1 cellular context compared by ENCODE assay signal in genomic region chr10:2214805-2215204, GRCh38.
TF ChIP-seq lines count a peak whose summit lies in the region.

No MANE protein-coding gene starts in this region.

TF ChIP-seq in H1, 55 proteins besides CTCF, POLR2A, EP300 and RAD21 (continued from another document):
- TF ChIP-seq, protein P1, sequence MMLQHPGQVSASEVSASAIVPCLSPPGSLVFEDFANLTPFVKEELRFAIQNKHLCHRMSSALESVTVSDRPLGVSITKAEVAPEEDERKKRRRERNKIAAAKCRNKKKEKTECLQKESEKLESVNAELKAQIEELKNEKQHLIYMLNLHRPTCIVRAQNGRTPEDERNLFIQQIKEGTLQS (IDR thresholded peaks at IDR 0.05; ENCODE audit: insufficient read depth, low read depth, low read length), result no peak
- no peak for TF ChIP-seq POU5F1 (IDR thresholded peaks at IDR 0.05; ENCODE audit: low read depth, low read length)
- TF ChIP-seq CHD7 (IDR thresholded peaks at IDR 0.05; ENCODE audit: insufficient replicate concordance, low read length), result no peak
- TF ChIP-seq NRF1 (IDR thresholded peaks at IDR 0.05; ENCODE audit: low read depth, low read length), result no peak
- no peak for TF ChIP-seq CBX5 (IDR thresholded peaks at IDR 0.05; ENCODE audit: low read depth, low read length)
- no peak for TF ChIP-seq RXRA (IDR thresholded peaks at IDR 0.05; ENCODE audit: insufficient read depth, low read depth, low read length)
- TF ChIP-seq CBX8 (IDR thresholded peaks at IDR 0.05; ENCODE audit: borderline replicate concordance, low read depth, low read length), result no peak
